ENCODE assay signal across 25 cellular contexts in genomic region chrX:134287356-134287755, GRCh38. TPM values are rescaled to one million over a fixed set of nuclear protein-coding genes. Genes with fewer than 3 reads are reported as not detected.
"Had no signal": no experiment of that assay in that cellular context is flagged by ENCODE, and none has a peak within 500 bp of the region (broad histone marks: within the 10 kb centered on the region; RNA-seq: fewer than 3 reads in every experiment).

No MANE protein-coding gene starts in this region.

- H3K79me2 ChIP-seq: hepatocyte had no signal

- H3K27ac ChIP-seq: hepatocyte, left ventricle myocardium inferior, pancreas, prostate gland, spleen, suprapubic skin, thoracic aorta, tibial artery, upper lobe of right lung, uterus had no signal

- H2AFZ ChIP-seq: hepatocyte had no signal

- H3K4me1 ChIP-seq: left ventricle myocardium inferior, pancreas, prostate gland, spleen, suprapubic skin, tibial artery, upper lobe of right lung, uterus had no signal

- H3K9me3 ChIP-seq: left ventricle myocardium inferior, mucosa of descending colon, pancreas, prostate gland, suprapubic skin, thoracic aorta, tibial artery, upper lobe of right lung, uterus had no signal

- H3K4me2 ChIP-seq: hepatocyte had no signal

- H3K27me3 ChIP-seq: hepatocyte, spleen, suprapubic skin, tibial artery, upper lobe of right lung, uterus had no signal

- ATAC-seq: mucosa of descending colon; naive thymus-derived CD8-positive, alpha-beta T cell; pancreas; right cardiac atrium; sciatic nerve; stimulated activated effector memory CD8-positive, alpha-beta T cell treated with anti-CD3 and anti-CD28 coated beads, Interleukin-12 subunit alpha, Interleukin-12 subunit beta, amount 100 ng/mL, for 72 hours; upper lobe of right lung had no signal

- DNase-seq: islet precursor cell; left ventricle myocardium inferior; midbrain; mucosa of descending colon; naive thymus-derived CD8-positive, alpha-beta T cell; nucleus accumbens; retina; right cardiac atrium; small intestine; spleen; stimulated activated CD4-positive, alpha-beta T cell treated with anti-CD3 and anti-CD28 coated beads, Interleukin-4, amount 100 ng/mL, for 24 hours; stimulated activated naive CD4-positive, alpha-beta T cell; tibial artery; trophoblast cell; upper lobe of right lung; uterus had no signal

- H3K36me3 ChIP-seq: left ventricle myocardium inferior, pancreas, prostate gland, spleen, suprapubic skin, thoracic aorta, tibial artery, upper lobe of right lung, uterus had no signal

- H3K4me3 ChIP-seq: hepatocyte, left ventricle myocardium inferior, lung, mucosa of descending colon, pancreas, prostate gland, spleen, suprapubic skin, thoracic aorta, tibial artery, upper lobe of right lung, uterus had no signal

RNA-seq across cellular contexts. Expression of gene CCDC160, which starts 50.4 kb away (rescaled TPM):
- total RNA-seq: left ventricle myocardium inferior; mesenteric fat pad; naive thymus-derived CD8-positive, alpha-beta T cell; right cardiac atrium; upper lobe of right lung had no signal
- polyA plus RNA-seq: naive thymus-derived CD8-positive, alpha-beta T cell had no signal
